In genomic region chr12:30063435-30063945, GRCh38 we compare ENCODE assay signal across 20 cellular contexts.
DNase-seq lines count a peak whose midpoint lies in the region; ATAC-seq and TF ChIP-seq lines count a peak whose summit lies in the region.
"Had no signal": no experiment of that assay in that cellular context is flagged by ENCODE, and none has a peak within 500 bp of the region (broad histone marks: within the 10 kb centered on the region; RNA-seq: fewer than 3 reads in every experiment).

No MANE protein-coding gene starts in this region.

- no peak overlapping the region for H4K5ac ChIP-seq in mesendoderm (ENCODE audit: low read length)

- POLR2A ChIA-PET in PC-9 (lab: Charles Lee; ENCODE audit: unreplicated experiment) = interaction anchor here (0.6 kb wide), 1 partner anchor 30 kb away, joined by 6 read pairs; no protein-coding TSS in a partner anchor

- H3K4me1 ChIP-seq in PC-9 (replicated peaks; ENCODE audit: insufficient read depth) = no peaks in the 10 kb centered on the region
- no peaks in the 10 kb centered on the region for H3K4me1 ChIP-seq in mesendoderm (ENCODE audit: control insufficient read depth, low read depth, low read length)
- H3K4me1 ChIP-seq: BLaER1 had no signal

- H3K18ac ChIP-seq in mesendoderm (ENCODE audit: low read length) = peak overlapping the region; percentile 20

- DNase-seq in NCI-H748 (lab: John Stamatoyannopoulos, UW; ENCODE audit: unreplicated experiment) (peak; percentile 0), NCI-H748 treated with DMSO at 0.1 percent for 48 hours (lab: John Stamatoyannopoulos, UW) (no peak), PC-9 (no peak), mesendoderm (peak; percentile 49), germinal center (ENCODE audit: low spot score) (no peak)
- DNase-seq in Jurkat, Clone E6-1 (ENCODE audit: low read depth, low spot score) = peak; percentile 2
- DNase-seq: 8988T; CD8-positive, alpha-beta memory T cell; COR-L47; DMS 273 treated with DMSO at 0.1 percent for 48 hours; DMS79; GDM1; GM23248; HCEC 1CT; IMR-90; Karpas-422; KBM-7 had no signal

- no peak for TF ChIP-seq CTCF in PC-9 (conservative IDR thresholded peaks at IDR 0.05)

- H2BK120ac ChIP-seq in mesendoderm (ENCODE audit: low read depth, low read length) = no peak overlapping the region

- H2AFZ ChIP-seq in PC-9 = 0 out of 2 replicates have a peak overlapping the region, but pooled peaks have one; percentile 31
- H2AFZ ChIP-seq: GM23248 had no signal

- no peaks in the 10 kb centered on the region for H3K79me1 ChIP-seq in mesendoderm (ENCODE audit: low read length)

- peak overlapping the region; percentile 70 for H3K4ac ChIP-seq in mesendoderm (ENCODE audit: low read depth, low read length)

- peak overlapping the region; percentile 87 for H2AK5ac ChIP-seq in mesendoderm (ENCODE audit: low read length)

- no peak overlapping the region for H3K27ac ChIP-seq in PC-9
- peak overlapping the region; percentile 0 for H3K27ac ChIP-seq in mesendoderm (ENCODE audit: low read depth, low read length)
- H3K27ac ChIP-seq: BLaER1, GM23248 had no signal

- CTCF ChIA-PET in PC-9 (lab: Charles Lee) = no interaction called here

- intact Hi-C loops in PC-9 (cut with micrococcal nuclease; ENCODE audit: unreplicated experiment) = no loop called here

- H4K8ac ChIP-seq in mesendoderm (ENCODE audit: low read depth, low read length) = no peak overlapping the region

- H3K4me3 ChIP-seq in Jurkat, Clone E6-1 (ENCODE audit: low read length) = no peak overlapping the region
- H3K4me3 ChIP-seq in PC-9 = no peak overlapping the region
- no peak overlapping the region for H3K4me3 ChIP-seq in mesendoderm (ENCODE audit: low read length)
- H3K4me3 ChIP-seq: BLaER1, GM23248 had no signal

- no peak overlapping the region for H3K56ac ChIP-seq in mesendoderm (ENCODE audit: low read length)

- H3K79me2 ChIP-seq in PC-9 (ENCODE audit: low read depth) = no peaks in the 10 kb centered on the region
- no peaks in the 10 kb centered on the region for H3K79me2 ChIP-seq in mesendoderm (ENCODE audit: control insufficient read depth, insufficient read depth, low read length)

- H3K23ac ChIP-seq in mesendoderm (ENCODE audit: low read length) = no peak overlapping the region

- no peaks in the 10 kb centered on the region for H3K27me3 ChIP-seq in PC-9 (ENCODE audit: insufficient read depth, low read depth)
- no peaks in the 10 kb centered on the region for H3K27me3 ChIP-seq in mesendoderm (ENCODE audit: insufficient read depth, low read length, poor library complexity)
- H3K27me3 ChIP-seq: BLaER1 had no signal

- no peaks in the 10 kb centered on the region for H3F3A ChIP-seq in PC-9 (ENCODE audit: insufficient read depth, low read depth)

- ATAC-seq in GM18868 (IDR thresholded peaks at IDR 0.05; ENCODE audit: unreplicated experiment) (no peak), GM18511 (IDR thresholded peaks at IDR 0.05; ENCODE audit: unreplicated experiment) (no peak)

- H3K9me2 ChIP-seq in PC-9 (ENCODE audit: insufficient read depth) = no peaks in the 10 kb centered on the region; the same call in 1 of the 2 replicates

- no peaks in the 10 kb centered on the region for H3K9me3 ChIP-seq in PC-9 (ENCODE audit: insufficient read depth, low read depth)
- H3K9me3 ChIP-seq: BLaER1 had no signal

- peak overlapping the region; percentile 68 for H2BK5ac ChIP-seq in mesendoderm (ENCODE audit: low read length)

- BruUV-seq in PC-9 (replicated peaks; lab: Mats Ljungman, UMichigan) = no TSS peak

- H3K4me2 ChIP-seq in PC-9 (no peak overlapping the region), mesendoderm (ENCODE audit: low read length) (no peak overlapping the region)
- H3K4me2 ChIP-seq: BLaER1 had no signal

- no peaks in the 10 kb centered on the region for H4K20me1 ChIP-seq in PC-9 (ENCODE audit: insufficient read depth)
- H4K20me1 ChIP-seq: BLaER1 had no signal

- H3K9ac ChIP-seq in mesendoderm (ENCODE audit: low read length) = no peak overlapping the region
- H3K9ac ChIP-seq: BLaER1, GM23248 had no signal

- H3K36me3 ChIP-seq in PC-9 (ENCODE audit: low read depth) (no peaks in the 10 kb centered on the region), mesendoderm (ENCODE audit: control insufficient read depth, insufficient read depth, low read length) (no peaks in the 10 kb centered on the region)
- H3K36me3 ChIP-seq: BLaER1 had no signal

- no peak overlapping the region for H2BK15ac ChIP-seq in mesendoderm (replicated peaks; ENCODE audit: low read depth)

Comparison
In these comparisons a context has a peak if more than half of its experiments do, and no peak if none do; other contexts are left out.
1. DNase-seq: peak in NCI-H748 (single experiment), Jurkat, Clone E6-1 (single experiment) and mesendoderm (single experiment); none in NCI-H748 treated with DMSO at 0.1 percent for 48 hours (single experiment), PC-9 (0 of 2) and germinal center (single experiment).